Comparison of ENCODE assay signal across 18 cellular contexts in genomic region chr6:166750125-166750793, GRCh38.
DNase-seq lines count a peak whose midpoint lies in the region; ATAC-seq and TF ChIP-seq lines count a peak whose summit lies in the region.
"Had no signal": no experiment of that assay in that cellular context is flagged by ENCODE, and none has a peak within 500 bp of the region (broad histone marks: within the 10 kb centered on the region; RNA-seq: fewer than 3 reads in every experiment).

No MANE protein-coding gene starts in this region.

- H3K4me1 ChIP-seq in DOHH2 (ENCODE audit: control insufficient read depth, low read length) (peaks cover 16% of the 10 kb centered on the region), neutrophil (ENCODE audit: control insufficient read depth in 1 of 2, insufficient read depth in 1 of 2, low read depth in 1 of 2, low read length in 1 of 2) (peaks cover 42 to 48% of the 10 kb centered on the region in 2 experiments), mesenchymal stem cell (ENCODE audit: control insufficient read depth, insufficient read depth, low read depth, low read length) (peaks cover 30% of the 10 kb centered on the region)
- H3K4me1 ChIP-seq: body of pancreas, uterus had no signal

- H2BK120ac ChIP-seq in mesenchymal stem cell (ENCODE audit: low read depth, low read length), result no peak overlapping the region

- H2BK15ac ChIP-seq in mesenchymal stem cell (ENCODE audit: low read depth, poor library complexity, severe bottlenecking), result no peak overlapping the region

- no peak overlapping the region for H3K23ac ChIP-seq in mesenchymal stem cell (ENCODE audit: low read length in 2 of 2)

- H3K9ac ChIP-seq in mesenchymal stem cell (ENCODE audit: low read length), result no peak overlapping the region

- peak overlapping the region; percentile 6 for H3K27ac Mint-ChIP-seq in central memory CD8-positive, alpha-beta T cell (ENCODE audit: low read depth)
- H3K27ac Mint-ChIP-seq: activated naive CD4-positive, alpha-beta T cell treated with anti-CD3 and anti-CD28 coated beads, Interleukin-2, amount 50 U/mL, for 24 hours had no signal

- H3K18ac ChIP-seq in mesenchymal stem cell (ENCODE audit: low read depth in 1 of 2, low read length in 2 of 2), result no peak overlapping the region

- H3K36me3 ChIP-seq in DOHH2 (ENCODE audit: control insufficient read depth, low read length), result no peaks in the 10 kb centered on the region
- peaks cover 8% of the 10 kb centered on the region for H3K36me3 ChIP-seq in neutrophil
- no peaks in the 10 kb centered on the region for H3K36me3 ChIP-seq in mesenchymal stem cell (ENCODE audit: control insufficient read depth in 1 of 2, insufficient read depth in 2 of 2, low read depth in 1 of 2, low read length in 2 of 2)
- H3K36me3 ChIP-seq: sigmoid colon, uterus had no signal

- H4K91ac ChIP-seq in mesenchymal stem cell (ENCODE audit: low read length), result no peak overlapping the region

- no peak overlapping the region for H2BK12ac ChIP-seq in mesenchymal stem cell (ENCODE audit: low read length in 2 of 2)

- no peak for TF ChIP-seq CTCF in DOHH2 (IDR thresholded peaks at IDR 0.05; ENCODE audit: low read depth, low read length, poor library complexity, severe bottlenecking)
- TF ChIP-seq CTCF in NB4 (IDR thresholded peaks at IDR 0.05; ENCODE audit: low read depth, low read length), result no peak
- no peak for TF ChIP-seq CTCF in neutrophil (IDR thresholded peaks at IDR 0.05)

- H3K79me1 ChIP-seq in mesenchymal stem cell (replicated peaks; ENCODE audit: low read length, poor library complexity, severe bottlenecking), result no peaks in the 10 kb centered on the region

- peak overlapping the region; percentile 34; the same call in 1 of the 2 replicates for H3K4me3 ChIP-seq in DOHH2 (ENCODE audit: low read length)
- peak overlapping the region; percentile 53 for H3K4me3 ChIP-seq in NB4 (ENCODE audit: low read depth, low read length)
- H3K4me3 ChIP-seq in neutrophil (ENCODE audit: low read depth in 1 of 2, low read length in 1 of 2), result peak overlapping the region; percentile 51 to 53
- no peak overlapping the region for H3K4me3 ChIP-seq in mesenchymal stem cell (ENCODE audit: insufficient read depth in 1 of 2, low read depth in 1 of 2, low read length in 2 of 2)
- H3K4me3 ChIP-seq: body of pancreas, sigmoid colon, uterus had no signal

- no peaks in the 10 kb centered on the region for H4K20me1 ChIP-seq in DOHH2 (ENCODE audit: control insufficient read depth, insufficient read depth, low read depth, low read length)

- no peaks in the 10 kb centered on the region for H3K79me2 ChIP-seq in DOHH2 (ENCODE audit: control insufficient read depth, low read length)

- H3K27me3 ChIP-seq in DOHH2 (ENCODE audit: control insufficient read depth, low read length) (peaks cover 12% of the 10 kb centered on the region; the same call in 1 of the 2 replicates), neutrophil (no peaks in the 10 kb centered on the region), mesenchymal stem cell (ENCODE audit: control insufficient read depth in 1 of 2, insufficient read depth in 1 of 2, low read length in 2 of 2) (peaks cover 0 to 32% of the 10 kb centered on the region in 2 experiments)
- H3K27me3 ChIP-seq: body of pancreas, sigmoid colon, uterus had no signal

- 80% methylated on average over 18 of the region's 18 CpGs for WGBS in mesenchymal stem cell

- H3K36me3 Mint-ChIP-seq in central memory CD8-positive, alpha-beta T cell (ENCODE audit: insufficient read depth), result no peaks in the 10 kb centered on the region
- H3K36me3 Mint-ChIP-seq: activated naive CD4-positive, alpha-beta T cell treated with anti-CD3 and anti-CD28 coated beads, Interleukin-2, amount 50 U/mL, for 24 hours had no signal

- H2AFZ ChIP-seq in mesenchymal stem cell (ENCODE audit: low read depth, low read length), result no peak overlapping the region

- H3K4me3 Mint-ChIP-seq in central memory CD8-positive, alpha-beta T cell, result no peak overlapping the region
- H3K4me3 Mint-ChIP-seq: activated naive CD4-positive, alpha-beta T cell treated with anti-CD3 and anti-CD28 coated beads, Interleukin-2, amount 50 U/mL, for 24 hours had no signal

- H3K9me3 ChIP-seq in DOHH2 (ENCODE audit: control insufficient read depth, insufficient read depth, low read length) (no peaks in the 10 kb centered on the region), neutrophil (no peaks in the 10 kb centered on the region), mesenchymal stem cell (ENCODE audit: control insufficient read depth, low read length) (no peaks in the 10 kb centered on the region)
- H3K9me3 ChIP-seq: body of pancreas, sigmoid colon, uterus had no signal

- no peak overlapping the region for H4K8ac ChIP-seq in mesenchymal stem cell (ENCODE audit: low read length)

- no peaks in the 10 kb centered on the region for H3K9me2 ChIP-seq in DOHH2 (replicated peaks; ENCODE audit: control insufficient read depth, low read length)

- H3K4me2 ChIP-seq in DOHH2 (ENCODE audit: low read length), result peak overlapping the region; percentile 55; the same call in 1 of the 2 replicates
- no peak overlapping the region for H3K4me2 ChIP-seq in mesenchymal stem cell (ENCODE audit: low read length, poor library complexity, severe bottlenecking)

- no peaks in the 10 kb centered on the region for H3K9me3 Mint-ChIP-seq in central memory CD8-positive, alpha-beta T cell
- H3K9me3 Mint-ChIP-seq: activated naive CD4-positive, alpha-beta T cell treated with anti-CD3 and anti-CD28 coated beads, Interleukin-2, amount 50 U/mL, for 24 hours had no signal

- H3K14ac ChIP-seq in mesenchymal stem cell (ENCODE audit: low read length in 2 of 2), result no peak overlapping the region

- no peak overlapping the region for H2BK5ac ChIP-seq in mesenchymal stem cell (ENCODE audit: low read depth, low read length, poor library complexity, severe bottlenecking)

- peaks cover 6% of the 10 kb centered on the region for H3K4me1 Mint-ChIP-seq in central memory CD8-positive, alpha-beta T cell

- no peak overlapping the region for H3K27ac ChIP-seq in DOHH2 (ENCODE audit: low read depth, low read length)
- H3K27ac ChIP-seq in neutrophil, result peak overlapping the region; percentile 90
- H3K27ac ChIP-seq in mesenchymal stem cell (ENCODE audit: low read length, poor library complexity, severe bottlenecking), result no peak overlapping the region
- H3K27ac ChIP-seq: body of pancreas, epithelial cell of prostate, sigmoid colon, uterus had no signal

- no peaks in the 10 kb centered on the region for H3F3A ChIP-seq in DOHH2 (ENCODE audit: control insufficient read depth, insufficient read depth)

- H3K27me3 Mint-ChIP-seq in central memory CD8-positive, alpha-beta T cell, result peaks cover 31% of the 10 kb centered on the region
- H3K27me3 Mint-ChIP-seq: activated naive CD4-positive, alpha-beta T cell treated with anti-CD3 and anti-CD28 coated beads, Interleukin-2, amount 50 U/mL, for 24 hours had no signal

- ATAC-seq in central memory CD8-positive, alpha-beta T cell (replicated peaks; ENCODE audit: extremely low read depth, poor library complexity, severe bottlenecking), result no peak
- ATAC-seq: body of pancreas, left lobe of liver had no signal

- no peak overlapping the region for H3K4ac ChIP-seq in mesenchymal stem cell (ENCODE audit: low read depth in 1 of 2, low read length in 2 of 2)

- no peak for TF ChIP-seq POLR2A in NB4 (IDR thresholded peaks at IDR 0.05; ENCODE audit: extremely low read depth, insufficient read length)

- H2AK5ac ChIP-seq in mesenchymal stem cell (ENCODE audit: low read length, severe bottlenecking), result no peak overlapping the region

- DNase-seq in NB4 (ENCODE audit: low read depth) (peak; percentile 67), mesenchymal stem cell (no peak), GM03348 (ENCODE audit: low spot score) (no peak), NCI-H2171 (lab: John Stamatoyannopoulos, UW) (no peak), mucosa of gallbladder (ENCODE audit: low spot score) (no peak)
- DNase-seq in central memory CD8-positive, alpha-beta T cell (ENCODE audit: low spot score in 2 of 2), result no peak
- DNase-seq: activated T-cell treated with anti-CD3 and anti-CD28 coated beads for 4 hours, body of pancreas, cortex of kidney, DND-41, NCI-H1436 treated with DMSO at 0.1 percent for 48 hours, sigmoid colon, uterus had no signal

Comparison
In these comparisons a context has a peak if more than half of its experiments do, and no peak if none do; other contexts are left out.
1. H3K4me3 ChIP-seq: peak in DOHH2 (single experiment), NB4 (single experiment) and neutrophil (2 of 2); none in mesenchymal stem cell (0 of 2).